Comparison of ENCODE assay signal across 1 cellular context in genomic region chr16:3645504-3646347, GRCh38.
A peak's percentile ranks its signal among the peaks of the same experiment; 100 is the strongest.
TF ChIP-seq lines count a peak whose summit lies in the region.

No MANE protein-coding gene starts in this region.

TF ChIP-seq in HEK293, 187 proteins besides CTCF, POLR2A, EP300 and RAD21 (continued from another document):
- TF ChIP-seq, protein P1, sequence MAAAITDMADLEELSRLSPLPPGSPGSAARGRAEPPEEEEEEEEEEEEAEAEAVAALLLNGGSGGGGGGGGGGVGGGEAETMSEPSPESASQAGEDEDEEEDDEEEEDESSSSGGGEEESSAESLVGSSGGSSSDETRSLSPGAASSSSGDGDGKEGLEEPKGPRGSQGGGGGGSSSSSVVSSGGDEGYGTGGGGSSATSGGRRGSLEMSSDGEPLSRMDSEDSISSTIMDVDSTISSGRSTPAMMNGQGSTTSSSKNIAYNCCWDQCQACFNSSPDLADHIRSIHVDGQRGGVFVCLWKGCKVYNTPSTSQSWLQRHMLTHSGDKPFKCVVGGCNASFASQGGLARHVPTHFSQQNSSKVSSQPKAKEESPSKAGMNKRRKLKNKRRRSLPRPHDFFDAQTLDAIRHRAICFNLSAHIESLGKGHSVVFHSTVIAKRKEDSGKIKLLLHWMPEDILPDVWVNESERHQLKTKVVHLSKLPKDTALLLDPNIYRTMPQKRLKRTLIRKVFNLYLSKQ (tag by site-specific recombination; IDR thresholded peaks at IDR 0.05; ENCODE audit: borderline replicate concordance), result no peak
- no peak for TF ChIP-seq ZNF10 (tag by site-specific recombination; IDR thresholded peaks at IDR 0.05)
- peak; percentile 85 for TF ChIP-seq ZNF600 (tag by site-specific recombination; IDR thresholded peaks at IDR 0.05)
- TF ChIP-seq, protein P2, sequence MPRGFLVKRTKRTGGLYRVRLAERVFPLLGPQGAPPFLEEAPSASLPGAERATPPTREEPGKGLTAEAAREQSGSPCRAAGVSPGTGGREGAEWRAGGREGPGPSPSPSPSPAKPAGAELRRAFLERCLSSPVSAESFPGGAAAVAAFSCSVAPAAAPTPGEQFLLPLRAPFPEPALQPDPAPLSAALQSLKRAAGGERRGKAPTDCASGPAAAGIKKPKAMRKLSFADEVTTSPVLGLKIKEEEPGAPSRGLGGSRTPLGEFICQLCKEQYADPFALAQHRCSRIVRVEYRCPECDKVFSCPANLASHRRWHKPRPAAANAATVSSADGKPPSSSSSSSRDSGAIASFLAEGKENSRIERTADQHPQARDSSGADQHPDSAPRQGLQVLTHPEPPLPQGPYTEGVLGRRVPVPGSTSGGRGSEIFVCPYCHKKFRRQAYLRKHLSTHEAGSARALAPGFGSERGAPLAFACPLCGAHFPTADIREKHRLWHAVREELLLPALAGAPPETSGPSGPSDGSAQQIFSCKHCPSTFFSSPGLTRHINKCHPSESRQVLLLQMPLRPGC (tag by site-specific recombination; IDR thresholded peaks at IDR 0.05), result 0 out of 2 replicates have a peak, but pooled peaks have one; percentile 12
- TF ChIP-seq, protein P3, sequence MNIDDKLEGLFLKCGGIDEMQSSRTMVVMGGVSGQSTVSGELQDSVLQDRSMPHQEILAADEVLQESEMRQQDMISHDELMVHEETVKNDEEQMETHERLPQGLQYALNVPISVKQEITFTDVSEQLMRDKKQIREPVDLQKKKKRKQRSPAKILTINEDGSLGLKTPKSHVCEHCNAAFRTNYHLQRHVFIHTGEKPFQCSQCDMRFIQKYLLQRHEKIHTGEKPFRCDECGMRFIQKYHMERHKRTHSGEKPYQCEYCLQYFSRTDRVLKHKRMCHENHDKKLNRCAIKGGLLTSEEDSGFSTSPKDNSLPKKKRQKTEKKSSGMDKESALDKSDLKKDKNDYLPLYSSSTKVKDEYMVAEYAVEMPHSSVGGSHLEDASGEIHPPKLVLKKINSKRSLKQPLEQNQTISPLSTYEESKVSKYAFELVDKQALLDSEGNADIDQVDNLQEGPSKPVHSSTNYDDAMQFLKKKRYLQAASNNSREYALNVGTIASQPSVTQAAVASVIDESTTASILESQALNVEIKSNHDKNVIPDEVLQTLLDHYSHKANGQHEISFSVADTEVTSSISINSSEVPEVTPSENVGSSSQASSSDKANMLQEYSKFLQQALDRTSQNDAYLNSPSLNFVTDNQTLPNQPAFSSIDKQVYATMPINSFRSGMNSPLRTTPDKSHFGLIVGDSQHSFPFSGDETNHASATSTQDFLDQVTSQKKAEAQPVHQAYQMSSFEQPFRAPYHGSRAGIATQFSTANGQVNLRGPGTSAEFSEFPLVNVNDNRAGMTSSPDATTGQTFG (tag by site-specific recombination; IDR thresholded peaks at IDR 0.05; ENCODE audit: borderline replicate concordance), result no peak
